Comparison of ENCODE assay signal across 1 cellular context in genomic region chr6:33677689-33678088, GRCh38.
TF ChIP-seq lines count a peak whose summit lies in the region.

No MANE protein-coding gene starts in this region.

TF ChIP-seq in IMR-90, 13 proteins besides CTCF, POLR2A, EP300 and RAD21:
- TF ChIP-seq MXI1 (IDR thresholded peaks at IDR 0.05; ENCODE audit: borderline replicate concordance, low read depth, low read length), result no peak
- no peak for TF ChIP-seq MAZ (IDR thresholded peaks at IDR 0.05; ENCODE audit: borderline replicate concordance, low read depth, low read length)
- no peak for TF ChIP-seq BHLHE40 (IDR thresholded peaks at IDR 0.05; ENCODE audit: low read depth, low read length)
